In the genomic region with DNA sequence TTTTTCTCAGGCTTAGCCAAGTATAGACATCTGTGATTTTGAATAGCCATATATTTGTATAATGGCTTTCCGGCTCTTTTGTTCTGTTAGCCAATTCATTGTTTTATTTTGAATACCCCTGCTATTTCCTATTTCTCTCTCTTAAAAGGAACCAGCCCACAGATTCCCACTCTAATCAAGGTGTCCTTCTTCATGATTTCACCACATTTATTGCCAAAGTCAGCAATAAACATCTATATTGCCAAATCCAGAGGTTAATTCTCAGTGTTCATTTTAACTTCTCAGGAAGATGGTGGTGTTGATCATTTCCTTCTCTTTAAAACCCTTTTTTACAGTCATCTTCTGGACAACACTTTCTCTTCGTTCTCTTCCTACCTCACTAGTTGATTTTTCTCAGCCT, we compare ENCODE assay signal across 3 cellular contexts.
TF ChIP-seq lines count a peak whose summit lies in the region.

No MANE protein-coding gene starts in this region.

TF ChIP-seq in HepG2, 621 proteins besides CTCF, POLR2A, EP300 and RAD21:
- TF ChIP-seq ASH2L (IDR thresholded peaks at IDR 0.05; ENCODE audit: insufficient read length, low read depth, low read length) (no peak), MAFK (conservative IDR thresholded peaks at IDR 0.05 in 1 of 2, IDR thresholded peaks at IDR 0.05 in 1 of 2; ENCODE audit: low read length in 2 of 2) (peak; percentile 67 to 75), ARID2 (CRISPR knock-in tag; IDR thresholded peaks at IDR 0.05; ENCODE audit: borderline replicate concordance) (no peak), KMT2B (CRISPR knock-in tag; IDR thresholded peaks at IDR 0.05) (no peak), MAFF (IDR thresholded peaks at IDR 0.05; ENCODE audit: low read depth, low read length) (peak; percentile 68; the same call in 1 of the 2 replicates)

TF ChIP-seq in K562, 482 proteins besides CTCF, POLR2A, EP300 and RAD21:
- TF ChIP-seq RNF2 (IDR thresholded peaks at IDR 0.05) = no peak
- peak; percentile 42; the same call in 1 of the 2 replicates for TF ChIP-seq ZNF316 (IDR thresholded peaks at IDR 0.05)
- no peak for TF ChIP-seq ESRRB (CRISPR knock-in tag; IDR thresholded peaks at IDR 0.05; ENCODE audit: borderline replicate concordance)

TF ChIP-seq in endothelial cell of umbilical vein, 7 proteins besides CTCF, POLR2A, EP300 and RAD21:
- TF ChIP-seq MYC (IDR thresholded peaks at IDR 0.05; ENCODE audit: low read depth, low read length) = no peak
- TF ChIP-seq JUN (IDR thresholded peaks at IDR 0.05; ENCODE audit: borderline replicate concordance, insufficient read depth, insufficient read length, low read depth) = no peak
- no peak for TF ChIP-seq GATA2 (IDR thresholded peaks at IDR 0.05; ENCODE audit: insufficient read depth, insufficient read length, low read depth, low read length)
- TF ChIP-seq, protein P1, sequence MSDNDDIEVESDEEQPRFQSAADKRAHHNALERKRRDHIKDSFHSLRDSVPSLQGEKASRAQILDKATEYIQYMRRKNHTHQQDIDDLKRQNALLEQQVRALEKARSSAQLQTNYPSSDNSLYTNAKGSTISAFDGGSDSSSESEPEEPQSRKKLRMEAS (IDR thresholded peaks at IDR 0.05; ENCODE audit: insufficient read depth, insufficient read length) = no peak
- TF ChIP-seq POLR2AphosphoS5 (IDR thresholded peaks at IDR 0.05; ENCODE audit: insufficient read depth, low read depth, low read length) = no peak
- TF ChIP-seq FOS (IDR thresholded peaks at IDR 0.05; ENCODE audit: borderline replicate concordance, insufficient read depth, low read length) = no peak
- no peak for TF ChIP-seq EZH2 (IDR thresholded peaks at IDR 0.05; ENCODE audit: borderline replicate concordance, low read depth, low read length, severe bottlenecking)
